ENCODE assay signal across 8 cellular contexts in genomic region chr10:30581779-30582380, GRCh38. TPM values are rescaled to one million over a fixed set of nuclear protein-coding genes. Genes with fewer than 3 reads are reported as not detected.
A peak's percentile ranks its signal among the peaks of the same experiment; 100 is the strongest.
DNase-seq lines count a peak whose midpoint lies in the region; ATAC-seq, FAIRE-seq and TF ChIP-seq lines count a peak whose summit lies in the region.

No MANE protein-coding gene starts in this region.

- FAIRE-seq in GM12892 (lab: Jason Lieb, UNC) = no peak

- DNase-seq in activated naive CD8-positive, alpha-beta T cell treated with anti-CD3 and anti-CD28 coated beads, Interleukin-2, amount 50 U/mL, for 24 hours = peak; percentile 22
- DNase-seq in activated naive CD8-positive, alpha-beta T cell treated with anti-CD3 and anti-CD28 coated beads for 36 hours = no peak
- peak; percentile 22 for DNase-seq in activated CD4-positive, alpha-beta memory T cell treated with anti-CD3 and anti-CD28 coated beads, Interleukin-2, amount 10 ng/mL, durations not matched to agents 7 days and 5 days
- DNase-seq in immature natural killer cell (peak; percentile 25 to 32 (median 28)), testis (peak; percentile 55), GM12892 (ENCODE audit: insufficient read length) (no peak), NCI-H345 treated with DMSO at 0.1 percent for 48 hours (lab: John Stamatoyannopoulos, UW; ENCODE audit: unreplicated experiment) (no peak)

- CTCF ChIA-PET in activated CD4-positive, alpha-beta memory T cell treated with anti-CD3 and anti-CD28 coated beads, Interleukin-2, amount 10 ng/mL, durations not matched to agents 7 days and 5 days (lab: Charles Lee) = interaction anchor here (0.6 to 4.3 kb wide), 37 partner anchors 9 to 567 kb away, joined by 3 to 44 read pairs (median 5); no protein-coding TSS in a partner anchor

- WGBS in testis, 2 donors = 44 to 47% methylated on average over 3 of the region's 3 CpGs

- no peaks in the 10 kb centered on the region for H3K27me3 ChIP-seq in testis

- H3K27me3 Mint-ChIP-seq in activated naive CD8-positive, alpha-beta T cell treated with anti-CD3 and anti-CD28 coated beads, Interleukin-2, amount 50 U/mL, for 24 hours = peaks cover 4% of the 10 kb centered on the region
- H3K27me3 Mint-ChIP-seq in activated naive CD8-positive, alpha-beta T cell treated with anti-CD3 and anti-CD28 coated beads for 36 hours = peaks cover 10% of the 10 kb centered on the region
- peaks cover 8% of the 10 kb centered on the region for H3K27me3 Mint-ChIP-seq in activated CD4-positive, alpha-beta memory T cell treated with anti-CD3 and anti-CD28 coated beads, Interleukin-2, amount 10 ng/mL, durations not matched to agents 7 days and 5 days
- H3K27me3 Mint-ChIP-seq in immature natural killer cell (ENCODE audit: low read depth in 3 of 3) = peaks cover 0 to 5% (median 2%) of the 10 kb centered on the region in 3 donors

- no peaks in the 10 kb centered on the region for H3K36me3 ChIP-seq in testis (ENCODE audit: low read depth, missing control alignments)

- TF ChIP-seq RAD21 in Ishikawa (IDR thresholded peaks at IDR 0.05; ENCODE audit: low read depth) = peak; percentile 58

- peak; percentile 31 to 75 (median 45) for TF ChIP-seq CTCF in testis (IDR thresholded peaks at IDR 0.05)

- TF ChIP-seq EP300 in Ishikawa (IDR thresholded peaks at IDR 0.05; ENCODE audit: borderline replicate concordance) = no peak

- no peak overlapping the region for H3K4me3 Mint-ChIP-seq in activated naive CD8-positive, alpha-beta T cell treated with anti-CD3 and anti-CD28 coated beads, Interleukin-2, amount 50 U/mL, for 24 hours
- no peak overlapping the region for H3K4me3 Mint-ChIP-seq in activated naive CD8-positive, alpha-beta T cell treated with anti-CD3 and anti-CD28 coated beads for 36 hours
- no peak overlapping the region for H3K4me3 Mint-ChIP-seq in activated CD4-positive, alpha-beta memory T cell treated with anti-CD3 and anti-CD28 coated beads, Interleukin-2, amount 10 ng/mL, durations not matched to agents 7 days and 5 days
- H3K4me3 Mint-ChIP-seq in immature natural killer cell = peak overlapping the region in 2 of 5 donors; percentile 1 to 30

- POLR2A ChIA-PET in activated CD4-positive, alpha-beta memory T cell treated with anti-CD3 and anti-CD28 coated beads, Interleukin-2, amount 10 ng/mL, durations not matched to agents 7 days and 5 days (lab: Charles Lee) = no interaction called here

- H3K9me3 Mint-ChIP-seq in activated naive CD8-positive, alpha-beta T cell treated with anti-CD3 and anti-CD28 coated beads, Interleukin-2, amount 50 U/mL, for 24 hours = no peaks in the 10 kb centered on the region
- no peaks in the 10 kb centered on the region for H3K9me3 Mint-ChIP-seq in activated naive CD8-positive, alpha-beta T cell treated with anti-CD3 and anti-CD28 coated beads for 36 hours
- H3K9me3 Mint-ChIP-seq in activated CD4-positive, alpha-beta memory T cell treated with anti-CD3 and anti-CD28 coated beads, Interleukin-2, amount 10 ng/mL, durations not matched to agents 7 days and 5 days = no peaks in the 10 kb centered on the region
- no peaks in the 10 kb centered on the region for H3K9me3 Mint-ChIP-seq in immature natural killer cell

- H3K27ac Mint-ChIP-seq in activated naive CD8-positive, alpha-beta T cell treated with anti-CD3 and anti-CD28 coated beads, Interleukin-2, amount 50 U/mL, for 24 hours = no peak overlapping the region
- H3K27ac Mint-ChIP-seq in activated naive CD8-positive, alpha-beta T cell treated with anti-CD3 and anti-CD28 coated beads for 36 hours = no peak overlapping the region
- no peak overlapping the region for H3K27ac Mint-ChIP-seq in activated CD4-positive, alpha-beta memory T cell treated with anti-CD3 and anti-CD28 coated beads, Interleukin-2, amount 10 ng/mL, durations not matched to agents 7 days and 5 days
- H3K27ac Mint-ChIP-seq in immature natural killer cell = peak overlapping the region in 1 of 6 donors; percentile 31

- no peak for TF ChIP-seq POLR2A in testis (IDR thresholded peaks at IDR 0.05)
- no peak for TF ChIP-seq POLR2A in GM12892 (IDR thresholded peaks at IDR 0.05; ENCODE audit: low read depth, low read length)

- no peaks in the 10 kb centered on the region for H3K9me3 ChIP-seq in testis

- no peaks in the 10 kb centered on the region for H3K36me3 Mint-ChIP-seq in activated naive CD8-positive, alpha-beta T cell treated with anti-CD3 and anti-CD28 coated beads, Interleukin-2, amount 50 U/mL, for 24 hours (ENCODE audit: low read depth)
- H3K36me3 Mint-ChIP-seq in activated naive CD8-positive, alpha-beta T cell treated with anti-CD3 and anti-CD28 coated beads for 36 hours = no peaks in the 10 kb centered on the region
- no peaks in the 10 kb centered on the region for H3K36me3 Mint-ChIP-seq in activated CD4-positive, alpha-beta memory T cell treated with anti-CD3 and anti-CD28 coated beads, Interleukin-2, amount 10 ng/mL, durations not matched to agents 7 days and 5 days (ENCODE audit: low read depth)
- peaks cover 0 to 4% (median 0%) of the 10 kb centered on the region in 3 donors for H3K36me3 Mint-ChIP-seq in immature natural killer cell

- ATAC-seq in activated naive CD8-positive, alpha-beta T cell treated with anti-CD3 and anti-CD28 coated beads, Interleukin-2, amount 50 U/mL, for 24 hours = no peak

- H3K4me1 ChIP-seq in testis = no peaks in the 10 kb centered on the region

- no peak overlapping the region for H3K27ac ChIP-seq in testis

- intact Hi-C loops in testis (cut with DNase I; ENCODE audit: low total_unique reads) = no loop called here

- H3K4me3 ChIP-seq in testis = no peak overlapping the region

- peaks cover 6% of the 10 kb centered on the region for H3K4me1 Mint-ChIP-seq in activated naive CD8-positive, alpha-beta T cell treated with anti-CD3 and anti-CD28 coated beads, Interleukin-2, amount 50 U/mL, for 24 hours
- H3K4me1 Mint-ChIP-seq in activated naive CD8-positive, alpha-beta T cell treated with anti-CD3 and anti-CD28 coated beads for 36 hours = peaks cover 4% of the 10 kb centered on the region
- peaks cover 10% of the 10 kb centered on the region for H3K4me1 Mint-ChIP-seq in activated CD4-positive, alpha-beta memory T cell treated with anti-CD3 and anti-CD28 coated beads, Interleukin-2, amount 10 ng/mL, durations not matched to agents 7 days and 5 days
- peaks cover 12 to 20% of the 10 kb centered on the region in 2 donors for H3K4me1 Mint-ChIP-seq in immature natural killer cell

TF ChIP-seq in Ishikawa, 13 proteins besides CTCF, POLR2A, EP300 and RAD21:
- TF ChIP-seq ZBTB7A (IDR thresholded peaks at IDR 0.05; ENCODE audit: low read depth) (no peak), EGR1 (IDR thresholded peaks at IDR 0.05) (no peak), USF1 (IDR thresholded peaks at IDR 0.05) (no peak), TEAD4 (IDR thresholded peaks at IDR 0.05) (no peak), YY1 (IDR thresholded peaks at IDR 0.05; ENCODE audit: low read depth) (no peak), CREB1 (IDR thresholded peaks at IDR 0.05; ENCODE audit: low read depth) (no peak), NFIC (IDR thresholded peaks at IDR 0.05) (no peak), TAF1 (IDR thresholded peaks at IDR 0.05; ENCODE audit: low read depth) (no peak), FOXM1 (IDR thresholded peaks at IDR 0.05; ENCODE audit: borderline replicate concordance, low read depth) (no peak)
TF ChIP-seq in Ishikawa: peak in this region for 0.

RNA-seq across cellular contexts. Expression of gene LYZL2, which starts 47.7 kb away (rescaled TPM):
- not detected for total RNA-seq in activated naive CD8-positive, alpha-beta T cell treated with anti-CD3 and anti-CD28 coated beads for 36 hours
- total RNA-seq in activated CD4-positive, alpha-beta memory T cell treated with anti-CD3 and anti-CD28 coated beads, Interleukin-2, amount 10 ng/mL, durations not matched to agents 7 days and 5 days = not detected
- polyA plus RNA-seq in immature natural killer cell (not detected), testis (ENCODE audit: insufficient read depth, low read depth, low replicate concordance) (100 TPM)
- 10 to 100 TPM; 48.7 to 88.9 TPM for total RNA-seq in testis
- not detected for polyA plus RNA-seq in GM12892 (2012; ENCODE audit: missing spikeins)

Comparison
In these comparisons a context has a peak if more than half of its experiments do, and no peak if none do; other contexts are left out.
1. DNase-seq: peak in activated naive CD8-positive, alpha-beta T cell treated with anti-CD3 and anti-CD28 coated beads, Interleukin-2, amount 50 U/mL, for 24 hours (single experiment), activated CD4-positive, alpha-beta memory T cell treated with anti-CD3 and anti-CD28 coated beads, Interleukin-2, amount 10 ng/mL, durations not matched to agents 7 days and 5 days (single experiment), immature natural killer cell (3 of 3) and testis (single experiment); none in activated naive CD8-positive, alpha-beta T cell treated with anti-CD3 and anti-CD28 coated beads for 36 hours (single experiment), GM12892 (single experiment) and NCI-H345 treated with DMSO at 0.1 percent for 48 hours (single experiment).
2. RNA of gene LYZL2, which starts 47.7 kb away (total RNA-seq): 48.7 to 88.9 TPM in testis; not detected in activated naive CD8-positive, alpha-beta T cell treated with anti-CD3 and anti-CD28 coated beads for 36 hours and not detected in activated CD4-positive, alpha-beta memory T cell treated with anti-CD3 and anti-CD28 coated beads, Interleukin-2, amount 10 ng/mL, durations not matched to agents 7 days and 5 days; every median in the first group is over 10 times any median in the second.